ENCODE assay signal across 22 cellular contexts in the genomic region with DNA sequence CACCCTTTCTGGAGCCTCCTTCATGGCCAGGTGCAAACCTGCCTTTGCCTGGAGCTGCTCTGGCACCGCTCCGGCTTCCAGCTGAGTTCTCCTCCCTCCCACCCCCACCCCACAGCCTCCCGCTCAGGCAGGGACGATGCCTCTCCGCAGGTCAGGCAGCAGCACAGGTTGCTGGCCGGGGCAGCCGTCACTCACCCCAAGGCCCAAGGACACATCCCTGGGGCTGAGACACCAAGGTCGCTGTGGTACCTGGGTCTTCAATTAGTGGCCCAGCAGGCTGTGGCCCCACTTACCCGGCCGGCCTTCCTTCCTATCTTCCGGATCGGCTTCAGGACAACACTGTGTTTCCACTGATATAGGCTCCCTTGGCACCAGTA.
DNase-seq lines count a peak whose midpoint lies in the region; ATAC-seq, FAIRE-seq and TF ChIP-seq lines count a peak whose summit lies in the region.
"Had no signal": no experiment of that assay in that cellular context is flagged by ENCODE, and none has a peak within 500 bp of the region (broad histone marks: within the 10 kb centered on the region; RNA-seq: fewer than 3 reads in every experiment).

No MANE protein-coding gene starts in this region.

- intact Hi-C loops in activated B cell treated with CpG ODN at 0.5 μM for 24 hours (cut with micrococcal nuclease) (no loop called here), kidney (cut with DNase I) (no loop called here)

- H3K27ac Mint-ChIP-seq in activated B cell treated with CpG ODN at 0.5 μM for 24 hours, result no peak overlapping the region
- H3K27ac Mint-ChIP-seq: activated CD4-positive, alpha-beta T cell treated with anti-CD3 and anti-CD28 coated beads for 36 hours; effector memory CD8-positive, alpha-beta T cell; natural killer cell had no signal

- H3K79me1 ChIP-seq in trophoblast cell (ENCODE audit: low read length), result no peaks in the 10 kb centered on the region

- H3K9me3 ChIP-seq in trophoblast cell (ENCODE audit: insufficient read depth, low read depth, low read length) (peaks cover 19% of the 10 kb centered on the region), kidney (ENCODE audit: control insufficient read depth in 1 of 2, low read length in 2 of 2) (peaks cover 0 to under 1% of the 10 kb centered on the region in 2 donors), hepatocyte (ENCODE audit: low read depth) (no peaks in the 10 kb centered on the region)
- H3K9me3 ChIP-seq: SK-N-SH had no signal

- no peak overlapping the region for H4K91ac ChIP-seq in trophoblast cell (ENCODE audit: low read depth, low read length)

- H3K4ac ChIP-seq in trophoblast cell (ENCODE audit: low read depth, low read length), result no peak overlapping the region

- H3K36me3 Mint-ChIP-seq in activated B cell treated with CpG ODN at 0.5 μM for 24 hours (ENCODE audit: low read depth), result no peaks in the 10 kb centered on the region
- H3K36me3 Mint-ChIP-seq: natural killer cell had no signal

- WGBS in trophoblast cell (ENCODE audit: extremely low coverage, insufficient coverage, insufficient read length), result no CpG with 5 or more reads among the region's 12 CpGs
- WGBS in hepatocyte (ENCODE audit: low lambda C conversion rate, missing lambda C conversion rate), result 88% methylated on average over 9 of the region's 12 CpGs

- H3K4me3 Mint-ChIP-seq in activated B cell treated with CpG ODN at 0.5 μM for 24 hours, result no peak overlapping the region
- H3K4me3 Mint-ChIP-seq: activated CD4-positive, alpha-beta T cell treated with anti-CD3 and anti-CD28 coated beads for 36 hours; central memory CD8-positive, alpha-beta T cell; effector memory CD8-positive, alpha-beta T cell; natural killer cell had no signal

- H3K9me3 Mint-ChIP-seq in activated B cell treated with CpG ODN at 0.5 μM for 24 hours, result no peaks in the 10 kb centered on the region
- H3K9me3 Mint-ChIP-seq: central memory CD8-positive, alpha-beta T cell; effector memory CD8-positive, alpha-beta T cell; natural killer cell had no signal

- H3K4me1 ChIP-seq in trophoblast cell (ENCODE audit: control insufficient read depth in 1 of 2, insufficient read depth in 2 of 2, low read length in 2 of 2), result no peaks in the 10 kb centered on the region
- peaks cover 12 to 16% of the 10 kb centered on the region in 2 donors for H3K4me1 ChIP-seq in kidney (ENCODE audit: control insufficient read depth in 1 of 2, insufficient read depth in 1 of 2, low read depth in 1 of 2, low read length in 2 of 2)
- peaks cover 15% of the 10 kb centered on the region for H3K4me1 ChIP-seq in hepatocyte (ENCODE audit: insufficient read depth)

- H3K79me2 ChIP-seq in trophoblast cell (ENCODE audit: control insufficient read depth, insufficient read depth, low read length, poor library complexity) (no peaks in the 10 kb centered on the region), hepatocyte (no peaks in the 10 kb centered on the region)

- H4K12ac ChIP-seq in trophoblast cell (ENCODE audit: low read depth, low read length), result no peak overlapping the region

- ATAC-seq in activated B cell treated with CpG ODN at 0.5 μM for 24 hours (ENCODE audit: low read depth) (no peak), GM21526 (IDR thresholded peaks at IDR 0.05; ENCODE audit: low FRiP score, unreplicated experiment) (no peak), HG03139 (IDR thresholded peaks at IDR 0.05; ENCODE audit: unreplicated experiment) (no peak)
- ATAC-seq: activated CD4-positive, alpha-beta T cell treated with anti-CD3 and anti-CD28 coated beads for 36 hours; effector memory CD8-positive, alpha-beta T cell; heart left ventricle; natural killer cell had no signal

- no peak for FAIRE-seq in kidney (lab: Jason Lieb, UNC)
- FAIRE-seq: RCC 7860, small intestine had no signal

- H4K8ac ChIP-seq in trophoblast cell (ENCODE audit: low read depth, low read length), result no peak overlapping the region

- TF ChIP-seq CTCF in activated B cell treated with CpG ODN at 0.5 μM for 24 hours (IDR thresholded peaks at IDR 0.05) (no peak), kidney (IDR thresholded peaks at IDR 0.05; ENCODE audit: borderline replicate concordance, extremely low read depth, insufficient read depth) (no peak), hepatocyte (IDR thresholded peaks at IDR 0.05; ENCODE audit: poor library complexity) (no peak)

- H3K4me1 Mint-ChIP-seq in activated B cell treated with CpG ODN at 0.5 μM for 24 hours, result no peaks in the 10 kb centered on the region

- H3K9ac ChIP-seq in trophoblast cell (ENCODE audit: low read length) (no peak overlapping the region), kidney (ENCODE audit: low read length in 2 of 2) (no peak overlapping the region)
- H3K9ac ChIP-seq: SK-N-SH had no signal

- no peak overlapping the region for H3K18ac ChIP-seq in trophoblast cell (ENCODE audit: low read length)

- CTCF ChIA-PET in activated B cell treated with CpG ODN at 0.5 μM for 24 hours (lab: Charles Lee), result no interaction called here

- no peaks in the 10 kb centered on the region for H4K20me1 ChIP-seq in hepatocyte (ENCODE audit: insufficient read depth, poor library complexity, severe bottlenecking)

- H2BK12ac ChIP-seq in trophoblast cell (ENCODE audit: low read length), result no peak overlapping the region

- no peaks in the 10 kb centered on the region for H3K27me3 ChIP-seq in trophoblast cell (ENCODE audit: insufficient read depth, low read length)
- no peaks in the 10 kb centered on the region for H3K27me3 ChIP-seq in hepatocyte
- H3K27me3 ChIP-seq: heart left ventricle had no signal

- no peaks in the 10 kb centered on the region for H3K9me2 ChIP-seq in hepatocyte (replicated peaks; ENCODE audit: insufficient read depth)
- H3K9me2 ChIP-seq: SK-N-SH had no signal

- H2AFZ ChIP-seq in trophoblast cell (ENCODE audit: insufficient read depth, low read length, poor library complexity) (no peak overlapping the region), hepatocyte (no peak overlapping the region)

- no peak overlapping the region for H3K14ac ChIP-seq in trophoblast cell (ENCODE audit: low read length)

- no peak overlapping the region for H3K23ac ChIP-seq in trophoblast cell (ENCODE audit: low read length)

- no peak overlapping the region for H3K27ac ChIP-seq in trophoblast cell (ENCODE audit: low read depth, low read length)
- no peak overlapping the region for H3K27ac ChIP-seq in kidney (ENCODE audit: low read depth in 2 of 2, low read length in 2 of 2)
- no peak overlapping the region for H3K27ac ChIP-seq in hepatocyte

- POLR2A ChIA-PET in activated B cell treated with CpG ODN at 0.5 μM for 24 hours (lab: Charles Lee), result no interaction called here

- H3K36me3 ChIP-seq in trophoblast cell (ENCODE audit: control insufficient read depth in 1 of 2, insufficient read depth in 2 of 2, low read length in 2 of 2) (no peaks in the 10 kb centered on the region), kidney (ENCODE audit: control insufficient read depth in 1 of 2, insufficient read depth in 2 of 2, low read length in 2 of 2) (no peaks in the 10 kb centered on the region), hepatocyte (replicated peaks; ENCODE audit: insufficient read depth, low read depth) (no peaks in the 10 kb centered on the region)
- H3K36me3 ChIP-seq: heart left ventricle had no signal

- peak overlapping the region; percentile 61 for H3K4me3 ChIP-seq in trophoblast cell (ENCODE audit: low read depth, low read length)
- no peak overlapping the region for H3K4me3 ChIP-seq in kidney (ENCODE audit: low read length in 2 of 2)
- no peak overlapping the region for H3K4me3 ChIP-seq in hepatocyte
- H3K4me3 ChIP-seq: heart left ventricle had no signal

- H2AK5ac ChIP-seq in trophoblast cell (ENCODE audit: low read length), result no peak overlapping the region

- no peak overlapping the region for H2BK120ac ChIP-seq in trophoblast cell (ENCODE audit: insufficient read depth, low read length, poor library complexity)

- H3K4me2 ChIP-seq in trophoblast cell (ENCODE audit: low read length) (no peak overlapping the region), hepatocyte (no peak overlapping the region)
- H3K4me2 ChIP-seq: SK-N-SH had no signal

- DNase-seq in DMS153 treated with DMSO at 0.1 percent for 48 hours (lab: John Stamatoyannopoulos, UW; ENCODE audit: unreplicated experiment) (peak; percentile 66), NCI-H2081 treated with DMSO at 0.1 percent for 48 hours (lab: John Stamatoyannopoulos, UW) (peak; percentile 19), activated B cell treated with CpG ODN at 0.5 μM for 24 hours (peak; percentile 4), trophoblast cell (no peak), kidney (no peak), hepatocyte (ENCODE audit: low spot score) (no peak)
- DNase-seq: activated CD4-positive, alpha-beta T cell treated with anti-CD3 and anti-CD28 coated beads for 36 hours; activated gamma-delta T cell treated with Interleukin-2 at 50 U/mL for 16 hours; Calu3; effector memory CD8-positive, alpha-beta T cell; GOT3; mesenchymal stem cell; natural killer cell; NCI-H2029 treated with DMSO at 0.1 percent for 48 hours; SK-N-SH; small intestine; stimulated activated CD4-positive, alpha-beta T cell treated with anti-CD3 and anti-CD28 coated beads, Interleukin-4, amount 100 ng/mL, for 24 hours had no signal

- no peak overlapping the region for H2BK5ac ChIP-seq in trophoblast cell (ENCODE audit: low read depth, low read length, poor library complexity)

- H3K27me3 Mint-ChIP-seq in activated B cell treated with CpG ODN at 0.5 μM for 24 hours, result no peaks in the 10 kb centered on the region
- H3K27me3 Mint-ChIP-seq: activated CD4-positive, alpha-beta T cell treated with anti-CD3 and anti-CD28 coated beads for 36 hours; central memory CD8-positive, alpha-beta T cell; effector memory CD8-positive, alpha-beta T cell had no signal

Comparison
In these comparisons a context has a peak if more than half of its experiments do, and no peak if none do; other contexts are left out.
1. DNase-seq: peak in DMS153 treated with DMSO at 0.1 percent for 48 hours (single experiment), NCI-H2081 treated with DMSO at 0.1 percent for 48 hours (single experiment) and activated B cell treated with CpG ODN at 0.5 μM for 24 hours (single experiment); none in trophoblast cell (0 of 2), kidney (single experiment) and hepatocyte (single experiment).